14 cellular contexts compared by ENCODE assay signal in genomic region chr9:20872340-20872977, GRCh38.
A peak's percentile ranks its signal among the peaks of the same experiment; 100 is the strongest.
DNase-seq lines count a peak whose midpoint lies in the region; ATAC-seq, FAIRE-seq and TF ChIP-seq lines count a peak whose summit lies in the region.
"Had no signal": no experiment of that assay in that cellular context is flagged by ENCODE, and none has a peak within 500 bp of the region (broad histone marks: within the 10 kb centered on the region; RNA-seq: fewer than 3 reads in every experiment).

No MANE protein-coding gene starts in this region.

- FAIRE-seq in astrocyte (lab: Jason Lieb, UNC) = peak; percentile 73
- FAIRE-seq: kidney had no signal

- H4K20me1 ChIP-seq in astrocyte (ENCODE audit: insufficient read depth, low read length) = no peaks in the 10 kb centered on the region

- H3K27me3 ChIP-seq in HUES64 (ENCODE audit: insufficient read depth, low read length) (no peaks in the 10 kb centered on the region), astrocyte (ENCODE audit: insufficient read depth, low read length) (no peaks in the 10 kb centered on the region), testis (no peaks in the 10 kb centered on the region)
- no peaks in the 10 kb centered on the region for H3K27me3 ChIP-seq in CD4-positive, alpha-beta memory T cell (ENCODE audit: insufficient read depth, low read length)

- no peaks in the 10 kb centered on the region for H3K36me3 Mint-ChIP-seq in astrocyte (ENCODE audit: low read depth, unreplicated experiment)
- peaks cover 3 to 19% of the 10 kb centered on the region in 2 donors for H3K36me3 Mint-ChIP-seq in CD4-positive, alpha-beta memory T cell

- POLR2A ChIA-PET in CD4-positive, alpha-beta memory T cell (lab: Charles Lee; ENCODE audit: partially characterized antibody) = no interaction called here

- peaks cover 31% of the 10 kb centered on the region for H3K4me1 Mint-ChIP-seq in astrocyte (ENCODE audit: low read depth, unreplicated experiment)
- H3K4me1 Mint-ChIP-seq in CD4-positive, alpha-beta memory T cell = peaks cover 0 to 5% (median 2%) of the 10 kb centered on the region in 4 donors

- no peaks in the 10 kb centered on the region for H3K9me3 Mint-ChIP-seq in astrocyte (ENCODE audit: unreplicated experiment)
- H3K9me3 Mint-ChIP-seq in CD4-positive, alpha-beta memory T cell = peaks cover 0 to 3% (median 0%) of the 10 kb centered on the region in 8 donors

- no peak overlapping the region for H2AFZ ChIP-seq in astrocyte (ENCODE audit: low read depth, low read length)

- ATAC-seq in omental fat pad (ENCODE audit: low FRiP score) = no peak

- no peak overlapping the region for H3K4me3 ChIP-seq in AG10803 (ENCODE audit: low read length)
- H3K4me3 ChIP-seq in HUES64 (ENCODE audit: low read length) = peak overlapping the region; percentile 25; the same call in 1 of the 2 replicates
- peak overlapping the region; percentile 13 for H3K4me3 ChIP-seq in astrocyte (ENCODE audit: insufficient read depth, low read depth, low read length)
- no peak overlapping the region for H3K4me3 ChIP-seq in CD4-positive, alpha-beta memory T cell (ENCODE audit: low read length in 2 of 2)
- H3K4me3 ChIP-seq in testis = no peak overlapping the region

- H3K9me3 ChIP-seq in HUES64 (ENCODE audit: insufficient read depth, low read depth, low read length) (no peaks in the 10 kb centered on the region), astrocyte (ENCODE audit: insufficient read depth, low read depth, low read length) (no peaks in the 10 kb centered on the region), testis (no peaks in the 10 kb centered on the region)
- H3K9me3 ChIP-seq in CD4-positive, alpha-beta memory T cell (ENCODE audit: control insufficient read depth in 1 of 2, low read length in 2 of 2) = no peaks in the 10 kb centered on the region

- peak overlapping the region; percentile 59 for H3K27ac Mint-ChIP-seq in astrocyte (ENCODE audit: unreplicated experiment)
- H3K27ac Mint-ChIP-seq in CD4-positive, alpha-beta memory T cell = peak overlapping the region in 1 of 7 donors; percentile 60
- H3K27ac Mint-ChIP-seq: progenitor cell of endocrine pancreas had no signal

- peak overlapping the region; percentile 56 for H3K4me3 Mint-ChIP-seq in astrocyte (ENCODE audit: unreplicated experiment)
- no peak overlapping the region for H3K4me3 Mint-ChIP-seq in CD4-positive, alpha-beta memory T cell

- TF ChIP-seq CTCF in AG10803 (conservative IDR thresholded peaks at IDR 0.05; ENCODE audit: low read length) (no peak), astrocyte (IDR thresholded peaks at IDR 0.05; ENCODE audit: insufficient read depth, low read depth, low read length) (no peak), omental fat pad (IDR thresholded peaks at IDR 0.05) (no peak), testis (IDR thresholded peaks at IDR 0.05) (no peak)

- intact Hi-C loops in CD4-positive, alpha-beta memory T cell (cut with micrococcal nuclease) = no loop called here
- intact Hi-C loops in testis (cut with DNase I; ENCODE audit: low total_unique reads) = no loop called here

- peaks cover 10% of the 10 kb centered on the region; the same call in 1 of the 2 replicates for H3K36me3 ChIP-seq in HUES64 (ENCODE audit: insufficient read depth, low read length)
- peaks cover 4% of the 10 kb centered on the region for H3K36me3 ChIP-seq in astrocyte (ENCODE audit: insufficient read depth, low read length)
- no peaks in the 10 kb centered on the region for H3K36me3 ChIP-seq in CD4-positive, alpha-beta memory T cell (ENCODE audit: insufficient read depth, low read length)
- no peaks in the 10 kb centered on the region for H3K36me3 ChIP-seq in testis (ENCODE audit: low read depth, missing control alignments)

- H3K4me2 ChIP-seq in astrocyte (ENCODE audit: low read length) = peak overlapping the region; percentile 67

- H3K4me1 ChIP-seq in HUES64 (ENCODE audit: insufficient read depth, low read length) (peaks cover 21% of the 10 kb centered on the region), astrocyte (ENCODE audit: insufficient read depth, low read length) (peaks cover 9% of the 10 kb centered on the region), testis (no peaks in the 10 kb centered on the region)
- no peaks in the 10 kb centered on the region for H3K4me1 ChIP-seq in CD4-positive, alpha-beta memory T cell (ENCODE audit: insufficient read depth, low read length)

- WGBS in HUES64 = 10% methylated on average over 1 of the region's 1 CpG
- 47 to 60% methylated on average over 1 of the region's 1 CpG for WGBS in testis, 2 donors

- no peaks in the 10 kb centered on the region for H3K79me2 ChIP-seq in astrocyte (ENCODE audit: insufficient read depth, low read length)

- H3K9ac ChIP-seq in HUES64 (ENCODE audit: low read depth, low read length) (peak overlapping the region; percentile 8; the same call in 1 of the 2 replicates), astrocyte (ENCODE audit: low read length) (no peak overlapping the region)

- no peak for TF ChIP-seq POLR2A in testis (IDR thresholded peaks at IDR 0.05)

- CTCF ChIA-PET in CD4-positive, alpha-beta memory T cell (lab: Charles Lee; ENCODE audit: partially characterized antibody) = interaction anchor here (4.8 kb wide), 1 partner anchor 10 kb away, joined by 39 read pairs; no protein-coding TSS in a partner anchor

- DNase-seq in AG10803 (ENCODE audit: low read depth) (peak; percentile 88), astrocyte (ENCODE audit: low read depth) (peak; percentile 91), iPS-NIHi11 (ENCODE audit: low spot score) (peak; percentile 29), omental fat pad (ENCODE audit: low spot score) (no peak), testis (no peak)
- DNase-seq in CD4-positive, alpha-beta memory T cell = no peak
- DNase-seq in stimulated activated naive CD4-positive, alpha-beta T cell (lab: John Stamatoyannopoulos, UW) = no peak
- DNase-seq: activated T-cell treated with anti-CD3 and anti-CD28 coated beads for 4 hours, Calu3, dermis blood vessel endothelial cell, kidney, T1000 had no signal

- peak overlapping the region; percentile 57 for H3K27ac ChIP-seq in HUES64 (ENCODE audit: low read depth, low read length)
- H3K27ac ChIP-seq in astrocyte (ENCODE audit: low read depth, low read length) = peak overlapping the region; percentile 55
- no peak overlapping the region for H3K27ac ChIP-seq in CD4-positive, alpha-beta memory T cell (ENCODE audit: low read depth, low read length)
- H3K27ac ChIP-seq in testis = no peak overlapping the region

- H3K27me3 Mint-ChIP-seq in astrocyte (ENCODE audit: low read depth, unreplicated experiment) = no peaks in the 10 kb centered on the region
- H3K27me3 Mint-ChIP-seq in CD4-positive, alpha-beta memory T cell = no peaks in the 10 kb centered on the region
- H3K27me3 Mint-ChIP-seq: progenitor cell of endocrine pancreas had no signal

Comparison
In these comparisons a context has a peak if more than half of its experiments do, and no peak if none do; other contexts are left out.
1. DNase-seq: peak in AG10803 (single experiment), astrocyte (single experiment) and iPS-NIHi11 (single experiment); none in CD4-positive, alpha-beta memory T cell (0 of 5), omental fat pad (single experiment), stimulated activated naive CD4-positive, alpha-beta T cell (0 of 6) and testis (single experiment).
2. H3K4me3 ChIP-seq: peak in HUES64 (single experiment) and astrocyte (single experiment); none in AG10803 (single experiment), CD4-positive, alpha-beta memory T cell (0 of 2) and testis (0 of 2).
3. H3K27ac ChIP-seq: peak in HUES64 (single experiment) and astrocyte (single experiment); none in CD4-positive, alpha-beta memory T cell (single experiment) and testis (0 of 2).